Comparison of ENCODE assay signal across 1 cellular context in the genomic region with DNA sequence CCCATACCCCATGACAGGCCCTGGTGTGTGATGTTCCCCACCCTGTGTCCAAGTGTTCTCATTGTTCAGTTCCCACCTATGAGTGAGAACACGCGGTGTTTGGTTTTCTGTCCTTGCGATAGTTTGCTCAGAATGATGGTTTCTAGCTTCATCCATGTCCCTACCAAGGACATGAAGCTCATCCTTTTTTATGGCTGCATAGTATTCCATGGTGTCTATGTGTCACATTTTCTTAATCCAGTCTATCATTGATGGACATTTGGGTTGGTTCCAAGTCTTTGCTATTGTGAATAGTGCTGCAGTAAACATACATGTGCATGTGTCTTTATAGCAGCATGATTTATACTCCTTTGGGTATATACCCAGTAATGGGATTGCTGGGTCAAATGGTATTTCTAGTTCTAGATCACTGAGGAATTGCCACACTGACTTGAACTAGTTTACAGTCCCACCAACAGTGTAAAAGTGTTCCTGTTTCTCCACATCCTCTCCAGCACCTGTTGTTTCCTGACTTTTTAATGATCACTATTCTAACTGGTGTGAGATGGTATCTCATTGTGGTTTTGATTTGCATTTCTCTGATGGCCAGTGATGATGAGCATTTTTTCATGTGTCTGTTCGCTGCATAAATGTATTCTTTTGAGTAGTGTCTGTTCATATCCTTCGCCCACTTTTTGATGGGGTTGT. TPM values are rescaled to one million over a fixed set of nuclear protein-coding genes. Genes with fewer than 3 reads are reported as not detected.
"Had no signal": no experiment of that assay in that cellular context is flagged by ENCODE, and none has a peak within 500 bp of the region (broad histone marks: within the 10 kb centered on the region; RNA-seq: fewer than 3 reads in every experiment).

No MANE protein-coding gene starts in this region.

RNA-seq across cellular contexts. Expression of a gene that starts 18.2 kb away (rescaled TPM):
- polyA plus RNA-seq: smooth muscle cell had no signal
